Comparison of ENCODE assay signal across 8 cellular contexts in genomic region chr4:147617173-147617840, GRCh38. TPM values are rescaled to one million over a fixed set of nuclear protein-coding genes. Genes with fewer than 3 reads are reported as not detected.
DNase-seq lines count a peak whose midpoint lies in the region; ATAC-seq, FAIRE-seq and TF ChIP-seq lines count a peak whose summit lies in the region.

TSS of gene TMEM184C (plus strand) at chr4:147617397. CDS start at chr4:147617957, 560 bp downstream.

- H3K27ac Mint-ChIP-seq in type B pancreatic cell = peak within 1 kb of the TSS; percentile 95

- H3K9me3 Mint-ChIP-seq in type B pancreatic cell = no peaks in the 10 kb centered on the region

- intact Hi-C loops in heart left ventricle (cut with DNase I) = loop anchor here in 1 of 10 donors (10.0 kb wide), 1 partner anchor 247 kb away; no protein-coding TSS in a partner anchor

- WGBS in heart left ventricle, 4 donors = 0 to 2% (median 1%) methylated on average over 13 to 37 of the region's 37 CpGs

- TF ChIP-seq POLR2A in GM12892 (IDR thresholded peaks at IDR 0.05; ENCODE audit: low read depth, low read length) (peak; percentile 89), heart left ventricle (IDR thresholded peaks at IDR 0.05) (peak in 1 of 2 donors; percentile 79)

- no peaks in the 10 kb centered on the region for H3K27me3 ChIP-seq in heart left ventricle

- H3K4me3 Mint-ChIP-seq in type B pancreatic cell = peak within 1 kb of the TSS; percentile 96

- peak; percentile 99 for FAIRE-seq in GM12892 (lab: Jason Lieb, UNC)

- no peaks in the 10 kb centered on the region for H3K9me3 ChIP-seq in heart left ventricle

- H3K27ac ChIP-seq in heart left ventricle = peak within 1 kb of the TSS in 11 of 12 donors; percentile 65 to 92 (median 83)

- H3K4me1 ChIP-seq in heart left ventricle = peaks cover 0 to 47% (median 27%) of the 10 kb centered on the region in 12 donors

- peak within 1 kb of the TSS; percentile 60 to 94 (median 86) for H3K4me3 ChIP-seq in heart left ventricle

- peaks cover 13% of the 10 kb centered on the region for H3K4me1 Mint-ChIP-seq in type B pancreatic cell (ENCODE audit: unreplicated experiment)

- peaks cover 0 to 20% (median 4%) of the 10 kb centered on the region in 9 donors for H3K36me3 ChIP-seq in heart left ventricle

- ATAC-seq in HG02852 (IDR thresholded peaks at IDR 0.05; ENCODE audit: unreplicated experiment) = peak; percentile 99
- peak; percentile 99 to 100 (median 99) for ATAC-seq in heart left ventricle

- H3K36me3 Mint-ChIP-seq in type B pancreatic cell = peaks cover 17% of the 10 kb centered on the region

- H3K27me3 Mint-ChIP-seq in type B pancreatic cell = no peaks in the 10 kb centered on the region

- TF ChIP-seq CTCF in heart left ventricle (IDR thresholded peaks at IDR 0.05) (peak in 3 of 12 donors; percentile 7 to 12 (median 9)), type B pancreatic cell (conservative IDR thresholded peaks at IDR 0.05) (peak; percentile 21)

- DNase-seq in GM12892 (ENCODE audit: insufficient read length) (peak; percentile 73), NCI-H146 (lab: John Stamatoyannopoulos, UW) (peak; percentile 93), T-helper 1 cell (peak; percentile 92 to 98 (median 96)), amniotic epithelial cell (ENCODE audit: low read depth) (peak; percentile 92), heart left ventricle (peak; percentile 98 to 99 (median 98)), pons (ENCODE audit: low spot score) (peak; percentile 98), type B pancreatic cell (ENCODE audit: extremely low spot score, unreplicated experiment) (peak; percentile 96)

RNA-seq across cellular contexts. Expression of gene TMEM184C, which starts in this region (rescaled TPM):
- 11.2 TPM for polyA plus RNA-seq in GM12892 (2012; ENCODE audit: missing spikeins)
- 10 to 100 TPM; 21.1 to 29.4 (median 26.2) TPM for total RNA-seq in heart left ventricle
- polyA plus RNA-seq in heart left ventricle = 10 to 100 TPM in 1 of 2 donors, 1 to 10 TPM in 1; 4.2 to 27.9 TPM
- 47.2 and 47.8 TPM in 2 replicates for total RNA-seq in type B pancreatic cell (ENCODE audit: low replicate concordance)

Comparison
In these comparisons a context has a peak if more than half of its experiments do, and no peak if none do; other contexts are left out.
1. Peak in every context shown above with its lines: DNase-seq, ATAC-seq, H3K4me3 ChIP-seq and H3K27ac ChIP-seq.